9 cellular contexts compared by ENCODE assay signal in the genomic region with DNA sequence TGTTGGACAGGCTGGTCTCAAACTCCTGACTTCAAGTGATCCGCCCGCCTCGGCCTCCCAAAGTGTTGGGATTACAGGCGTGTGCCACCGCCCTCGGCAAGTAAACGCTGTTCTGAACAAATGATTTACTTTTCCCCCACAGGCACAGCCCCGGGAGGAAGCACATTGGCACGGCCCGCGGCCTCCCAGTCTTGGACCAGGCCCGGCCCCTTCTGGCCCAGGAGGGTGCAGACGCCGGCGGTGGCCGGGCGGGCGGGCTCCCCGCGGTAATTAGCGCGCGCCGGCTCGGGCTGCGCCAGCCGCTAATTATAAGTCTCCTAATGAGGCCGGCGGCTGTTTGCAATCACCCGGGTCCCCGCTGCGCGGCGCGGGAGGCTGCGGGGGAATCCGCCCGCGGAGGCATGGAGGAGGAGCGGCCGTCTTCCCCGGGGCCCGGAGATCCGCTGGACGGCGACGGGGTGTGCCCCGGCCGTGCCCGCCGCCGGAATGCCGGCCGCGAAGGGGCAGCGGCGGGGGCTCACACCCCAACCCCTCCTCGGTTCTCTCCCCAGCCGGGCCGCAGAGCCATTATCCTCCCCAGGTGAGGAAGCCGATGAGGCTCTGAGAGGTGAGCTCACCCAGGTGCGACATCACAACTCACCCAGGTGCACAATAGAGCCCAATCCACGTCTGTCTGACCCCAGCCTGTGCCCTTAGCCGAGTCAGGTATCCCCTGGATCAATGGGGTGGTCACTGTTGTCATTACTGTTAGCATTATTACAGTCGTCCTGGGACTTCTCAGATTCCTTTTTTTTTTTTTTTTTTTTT. TPM values are rescaled to one million over a fixed set of nuclear protein-coding genes. Genes with fewer than 3 reads are reported as not detected.
DNase-seq lines count a peak whose midpoint lies in the region; ATAC-seq and TF ChIP-seq lines count a peak whose summit lies in the region.
"Had no signal": no experiment of that assay in that cellular context is flagged by ENCODE, and none has a peak within 500 bp of the region (broad histone marks: within the 10 kb centered on the region; RNA-seq: fewer than 3 reads in every experiment).

No MANE protein-coding gene starts in this region.

- peak; percentile 25 for DNase-seq in NCI-H345 (lab: John Stamatoyannopoulos, UW)
- no peak for DNase-seq in NCI-H345 treated with DMSO at 0.1 percent for 48 hours (lab: John Stamatoyannopoulos, UW; ENCODE audit: unreplicated experiment)
- DNase-seq in PC-3: peak; percentile 77
- DNase-seq in activated effector memory CD4-positive, alpha-beta T cell treated with Interleukin-2 at 50 U/mL for 16 hours: peak; percentile 47
- DNase-seq in globus pallidus (ENCODE audit: low spot score): peak; percentile 28
- no peak for DNase-seq in omental fat pad (ENCODE audit: low spot score)
- DNase-seq in type B pancreatic cell (ENCODE audit: extremely low spot score, unreplicated experiment): no peak

- H3K36me3 Mint-ChIP-seq in type B pancreatic cell: no peaks in the 10 kb centered on the region

- H3K36me3 ChIP-seq in PC-3 (ENCODE audit: low read depth, low read length): peaks cover 2% of the 10 kb centered on the region; the same call in 1 of the 2 replicates

- H3K27me3 Mint-ChIP-seq in type B pancreatic cell: peaks cover 42% of the 10 kb centered on the region

- peaks cover 15% of the 10 kb centered on the region for H3K4me1 ChIP-seq in PC-3 (ENCODE audit: insufficient read depth, low read length)

- no peaks in the 10 kb centered on the region for H4K20me1 ChIP-seq in PC-3 (ENCODE audit: low read length)

- H3K4me1 Mint-ChIP-seq in type B pancreatic cell (ENCODE audit: unreplicated experiment): peaks cover 18% of the 10 kb centered on the region

- peak overlapping the region; percentile 87 for H3K4me2 ChIP-seq in PC-3 (ENCODE audit: low read length)

- no peaks in the 10 kb centered on the region for H3K9me3 ChIP-seq in PC-3 (ENCODE audit: low read length)

- H3K9ac ChIP-seq in PC-3 (ENCODE audit: low read length): peak overlapping the region; percentile 63

- H3K4me3 Mint-ChIP-seq in type B pancreatic cell: peak overlapping the region; percentile 77

- POLR2A ChIA-PET in PC-3 (lab: Charles Lee; ENCODE audit: unreplicated experiment): interaction anchor here (0.6 kb wide), 1 partner anchor 192 kb away, joined by 4 read pairs; no protein-coding TSS in a partner anchor

- TF ChIP-seq CTCF in PC-3 (conservative IDR thresholded peaks at IDR 0.05; ENCODE audit: low read depth, low read length) (no peak; the same call in 1 of the 2 replicates), omental fat pad (IDR thresholded peaks at IDR 0.05) (no peak), type B pancreatic cell (conservative IDR thresholded peaks at IDR 0.05) (peak; percentile 42)

- peaks cover 16% of the 10 kb centered on the region for H3K79me2 ChIP-seq in PC-3 (ENCODE audit: low read length)

- ATAC-seq in PC-3: peak; percentile 44
- ATAC-seq in omental fat pad (ENCODE audit: low FRiP score): peak; percentile 10
- no peak for ATAC-seq in HG02759 (IDR thresholded peaks at IDR 0.05; ENCODE audit: unreplicated experiment)

- H3K27ac ChIP-seq in PC-3 (ENCODE audit: low read length): no peak overlapping the region

- CTCF ChIA-PET in PC-3 (lab: Charles Lee): interaction anchor here (1.0 kb wide), 1 partner anchor 65 kb away, joined by 4 read pairs; no protein-coding TSS in a partner anchor

- no peak overlapping the region for H3K27ac Mint-ChIP-seq in type B pancreatic cell

- intact Hi-C loops in PC-3 (cut with micrococcal nuclease): loop anchor here (1.0 to 10.0 kb wide), 2 partner anchors 387 to 530 kb away; no protein-coding TSS in a partner anchor

- no TSS peak for BruUV-seq in PC-3 (replicated peaks; lab: Mats Ljungman, UMichigan)

- H2AFZ ChIP-seq in PC-3 (ENCODE audit: low read length): peak overlapping the region; percentile 92

- peak overlapping the region; percentile 70 for H3K4me3 ChIP-seq in PC-3 (ENCODE audit: low read length)

- H3F3A ChIP-seq in PC-3 (ENCODE audit: low read length, unreplicated experiment): no peaks in the 10 kb centered on the region

- no peaks in the 10 kb centered on the region for H3K9me2 ChIP-seq in PC-3 (replicated peaks; ENCODE audit: low read length)

- H3K9me3 Mint-ChIP-seq in type B pancreatic cell: no peaks in the 10 kb centered on the region

- no peaks in the 10 kb centered on the region for H3K27me3 ChIP-seq in PC-3 (ENCODE audit: low read length)

RNA-seq across cellular contexts. Expression of a gene that starts 3.3 kb away (rescaled TPM):
- 83.8 and 89.8 TPM in 2 replicates for total RNA-seq in PC-3 (2014; rRNA removed)
- total RNA-seq in omental fat pad: 10 to 100 TPM; 20.9 to 44.6 (median 34.3) TPM
- 45.6 and 55.2 TPM in 2 replicates for total RNA-seq in type B pancreatic cell (ENCODE audit: low replicate concordance)

RNA-seq across cellular contexts. Expression of a gene that starts 50.4 kb away (rescaled TPM):
- total RNA-seq in PC-3 (2014; rRNA removed) (79.7 and 161 TPM in 2 replicates), omental fat pad (100 to 1,000 TPM; 124 to 217 (median 167) TPM), type B pancreatic cell (ENCODE audit: low replicate concordance) (162 and 188 TPM in 2 replicates)

RNA-seq across cellular contexts. Expression of a gene that starts 55.6 kb away (rescaled TPM):
- total RNA-seq in PC-3 (2014; rRNA removed): 40.4 and 41.2 TPM in 2 replicates
- 10 to 100 TPM; 14.4 to 31.2 (median 25.4) TPM for total RNA-seq in omental fat pad
- total RNA-seq in type B pancreatic cell (ENCODE audit: low replicate concordance): 28.7 and 35.6 TPM in 2 replicates

RNA-seq across cellular contexts. Expression of a gene that starts 55.9 kb away (rescaled TPM):
- total RNA-seq in PC-3 (2014; rRNA removed) (not detected in 2 replicates), omental fat pad (10 to 100 TPM in 2 of 4 donors, 1 to 10 TPM in 2; 2.1 to 14.7 (median 6.6) TPM), type B pancreatic cell (ENCODE audit: low replicate concordance) (0.26 and 0.56 TPM in 2 replicates)
- total RNA-seq: renal cortical epithelial cell had no signal

Comparison
In these comparisons a context has a peak if more than half of its experiments do, and no peak if none do; other contexts are left out.
1. DNase-seq: peak in NCI-H345 (single experiment), PC-3 (single experiment), activated effector memory CD4-positive, alpha-beta T cell treated with Interleukin-2 at 50 U/mL for 16 hours (single experiment) and globus pallidus (single experiment); none in NCI-H345 treated with DMSO at 0.1 percent for 48 hours (single experiment), omental fat pad (single experiment) and type B pancreatic cell (single experiment).